Comparison of ENCODE assay signal across 2 cellular contexts in the genomic region with DNA sequence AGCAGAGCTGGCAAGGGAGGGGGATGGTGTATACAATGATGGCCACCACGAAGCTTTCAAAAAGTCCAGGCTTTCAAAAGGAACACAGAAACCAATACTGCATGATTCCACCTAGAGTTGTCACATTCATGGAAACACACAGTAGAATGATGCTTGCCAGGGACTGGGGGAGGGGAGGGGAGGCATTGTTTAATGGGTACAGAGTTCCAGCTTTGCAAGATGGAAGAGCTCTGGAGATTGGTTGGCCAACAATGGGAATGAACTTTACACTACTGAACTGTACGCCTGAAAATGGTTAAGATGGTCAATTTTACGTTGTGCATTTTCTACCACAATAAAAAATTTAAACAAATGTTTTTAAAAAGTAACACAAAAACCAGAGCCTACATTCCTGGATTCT.
TF ChIP-seq lines count a peak whose summit lies in the region.

No MANE protein-coding gene starts in this region.

TF ChIP-seq in HepG2, 621 proteins besides CTCF, POLR2A, EP300 and RAD21:
- TF ChIP-seq SOX6 (IDR thresholded peaks at IDR 0.05): no peak
- TF ChIP-seq SOX6 (CRISPR knock-in tag; IDR thresholded peaks at IDR 0.05): peak; percentile 19; the same call in 1 of the 2 replicates
- TF ChIP-seq ZNF644 (CRISPR knock-in tag; IDR thresholded peaks at IDR 0.05; ENCODE audit: low read depth): peak; percentile 88
- TF ChIP-seq, protein P1, sequence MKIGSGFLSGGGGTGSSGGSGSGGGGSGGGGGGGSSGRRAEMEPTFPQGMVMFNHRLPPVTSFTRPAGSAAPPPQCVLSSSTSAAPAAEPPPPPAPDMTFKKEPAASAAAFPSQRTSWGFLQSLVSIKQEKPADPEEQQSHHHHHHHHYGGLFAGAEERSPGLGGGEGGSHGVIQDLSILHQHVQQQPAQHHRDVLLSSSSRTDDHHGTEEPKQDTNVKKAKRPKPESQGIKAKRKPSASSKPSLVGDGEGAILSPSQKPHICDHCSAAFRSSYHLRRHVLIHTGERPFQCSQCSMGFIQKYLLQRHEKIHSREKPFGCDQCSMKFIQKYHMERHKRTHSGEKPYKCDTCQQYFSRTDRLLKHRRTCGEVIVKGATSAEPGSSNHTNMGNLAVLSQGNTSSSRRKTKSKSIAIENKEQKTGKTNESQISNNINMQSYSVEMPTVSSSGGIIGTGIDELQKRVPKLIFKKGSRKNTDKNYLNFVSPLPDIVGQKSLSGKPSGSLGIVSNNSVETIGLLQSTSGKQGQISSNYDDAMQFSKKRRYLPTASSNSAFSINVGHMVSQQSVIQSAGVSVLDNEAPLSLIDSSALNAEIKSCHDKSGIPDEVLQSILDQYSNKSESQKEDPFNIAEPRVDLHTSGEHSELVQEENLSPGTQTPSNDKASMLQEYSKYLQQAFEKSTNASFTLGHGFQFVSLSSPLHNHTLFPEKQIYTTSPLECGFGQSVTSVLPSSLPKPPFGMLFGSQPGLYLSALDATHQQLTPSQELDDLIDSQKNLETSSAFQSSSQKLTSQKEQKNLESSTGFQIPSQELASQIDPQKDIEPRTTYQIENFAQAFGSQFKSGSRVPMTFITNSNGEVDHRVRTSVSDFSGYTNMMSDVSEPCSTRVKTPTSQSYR (CRISPR knock-in tag; IDR thresholded peaks at IDR 0.05; ENCODE audit: borderline replicate concordance): peak; percentile 58; the same call in 1 of the 2 replicates
- TF ChIP-seq ZFP90 (CRISPR knock-in tag; IDR thresholded peaks at IDR 0.05; ENCODE audit: borderline replicate concordance): no peak

TF ChIP-seq in H1, 55 proteins besides CTCF, POLR2A, EP300 and RAD21:
- TF ChIP-seq SP4 (IDR thresholded peaks at IDR 0.05; ENCODE audit: low read length) (no peak), HDAC2 (IDR thresholded peaks at IDR 0.05; ENCODE audit: borderline replicate concordance in 1 of 2, low read depth in 2 of 2, low read length in 2 of 2) (no peak)
